Comparison of ENCODE assay signal across 8 cellular contexts in the genomic region with DNA sequence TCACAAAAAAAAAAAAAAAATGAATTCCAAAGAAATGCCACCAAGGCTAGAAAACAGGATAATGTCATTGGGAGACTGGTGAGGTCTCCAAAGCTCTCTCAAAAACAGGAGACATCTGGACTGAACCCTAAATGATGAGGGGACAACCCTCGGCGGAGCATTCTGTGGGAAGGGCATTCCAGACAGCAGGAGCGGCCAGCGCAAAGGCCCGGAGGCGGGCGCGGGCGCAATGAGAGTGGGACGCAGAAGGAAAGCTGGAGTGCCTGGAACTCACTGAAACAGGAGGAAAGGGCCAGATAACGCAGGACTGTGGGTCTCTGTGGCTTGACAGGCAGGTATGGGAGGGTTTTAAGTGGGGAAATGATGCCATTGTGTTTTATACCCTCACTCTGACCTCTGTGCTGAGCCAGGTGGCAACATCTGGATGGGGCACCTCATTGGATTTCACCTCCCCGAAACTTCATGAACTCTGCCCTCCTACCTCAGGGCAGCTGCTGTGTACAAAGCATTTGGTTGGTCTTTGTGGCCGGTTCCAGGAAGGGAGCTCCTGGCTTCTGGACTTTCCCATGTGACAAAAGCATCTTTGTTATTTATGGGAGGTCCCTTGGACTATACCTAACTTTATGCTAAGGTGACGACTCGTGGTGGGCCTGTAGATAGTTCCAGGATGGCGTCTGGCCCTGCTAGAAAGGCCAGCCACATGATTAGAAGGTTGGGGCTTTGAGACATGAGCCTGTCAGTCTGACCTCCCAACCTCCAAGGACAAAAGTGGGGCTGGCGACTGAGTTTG.
"Had no signal": no experiment of that assay in that cellular context is flagged by ENCODE, and none has a peak within 500 bp of the region (broad histone marks: within the 10 kb centered on the region; RNA-seq: fewer than 3 reads in every experiment).

No MANE protein-coding gene starts in this region.

- H3K4me3 ChIP-seq: GM23338 had no signal

- H3K27ac ChIP-seq: HL-60 had no signal

- H2AFZ ChIP-seq: GM23338 had no signal

- ATAC-seq: GM23338 had no signal

- H3K4me2 ChIP-seq: GM23338 had no signal

- FAIRE-seq: H1, H54 had no signal

- DNase-seq: H9, HCEC 1CT, HFFc6, IMR-90 had no signal
